Comparison of ENCODE assay signal across 9 cellular contexts in genomic region chr17:7136266-7136877, GRCh38. TPM values are rescaled to one million over a fixed set of nuclear protein-coding genes. Genes with fewer than 3 reads are reported as not detected.
DNase-seq lines count a peak whose midpoint lies in the region; ATAC-seq, FAIRE-seq and TF ChIP-seq lines count a peak whose summit lies in the region.
"Had no signal": no experiment of that assay in that cellular context is flagged by ENCODE, and none has a peak within 500 bp of the region (broad histone marks: within the 10 kb centered on the region; RNA-seq: fewer than 3 reads in every experiment).

No MANE protein-coding gene starts in this region.

- no peak overlapping the region for H3K4me3 Mint-ChIP-seq in T-helper 17 cell
- no peak overlapping the region for H3K4me3 Mint-ChIP-seq in stimulated activated memory B cell treated with anti-CD40 and anti-IgM and Interleukin-4, amounts not matched to agents 10 μg/mL and 1 μg/mL and 100 μg/mL, for 72 hours

- H4K20me1 ChIP-seq in hepatocyte (ENCODE audit: insufficient read depth, poor library complexity, severe bottlenecking) = no peaks in the 10 kb centered on the region

- no peaks in the 10 kb centered on the region for H3K9me2 ChIP-seq in hepatocyte (replicated peaks; ENCODE audit: insufficient read depth)

- H3K4me2 ChIP-seq in hepatocyte = peak overlapping the region; percentile 66

- H3K27ac Mint-ChIP-seq in T-helper 17 cell = no peak overlapping the region
- no peak overlapping the region for H3K27ac Mint-ChIP-seq in stimulated activated memory B cell treated with anti-CD40 and anti-IgM and Interleukin-4, amounts not matched to agents 10 μg/mL and 1 μg/mL and 100 μg/mL, for 72 hours

- H3K4me3 ChIP-seq in ascending aorta (no peak overlapping the region), hepatocyte (no peak overlapping the region), small intestine (ENCODE audit: low read depth in 1 of 2, low read length in 2 of 2) (no peak overlapping the region)

- DNase-seq in EL (peak; percentile 62), NCI-H1048 (lab: John Stamatoyannopoulos, UW) (peak; percentile 49), T-helper 17 cell (peak; percentile 60 to 73 (median 67)), ascending aorta (ENCODE audit: low spot score in 2 of 2) (peak in 1 of 2 donors; percentile 80), hepatocyte (ENCODE audit: low spot score) (peak; percentile 91), small intestine (peak; percentile 67), HuH-7 (ENCODE audit: low spot score) (no peak)

- intact Hi-C loops in ascending aorta (cut with DNase I) = loop anchor here (2.0 kb wide), 2 partner anchors 84 to 92 kb away; partner anchors contain the start of gene SLC16A11

- peak; percentile 33 for FAIRE-seq in small intestine (lab: Jason Lieb, UNC)

- H3K27me3 ChIP-seq in ascending aorta (no peaks in the 10 kb centered on the region), hepatocyte (no peaks in the 10 kb centered on the region), small intestine (ENCODE audit: control insufficient read depth in 2 of 2, insufficient read depth in 2 of 2, low read length in 2 of 2) (no peaks in the 10 kb centered on the region)

- no peak for ATAC-seq in T-helper 17 cell
- ATAC-seq in stimulated activated memory B cell treated with anti-CD40 and anti-IgM and Interleukin-4, amounts not matched to agents 10 μg/mL and 1 μg/mL and 100 μg/mL, for 72 hours = no peak

- no peaks in the 10 kb centered on the region for H3K9me3 Mint-ChIP-seq in stimulated activated memory B cell treated with anti-CD40 and anti-IgM and Interleukin-4, amounts not matched to agents 10 μg/mL and 1 μg/mL and 100 μg/mL, for 72 hours

- H3K27me3 Mint-ChIP-seq in T-helper 17 cell = peaks cover 2% of the 10 kb centered on the region
- peaks cover 35% of the 10 kb centered on the region for H3K27me3 Mint-ChIP-seq in stimulated activated memory B cell treated with anti-CD40 and anti-IgM and Interleukin-4, amounts not matched to agents 10 μg/mL and 1 μg/mL and 100 μg/mL, for 72 hours

- WGBS in hepatocyte (ENCODE audit: low lambda C conversion rate, missing lambda C conversion rate) = 31% methylated on average over 9 of the region's 9 CpGs
- 18 to 24% (median 22%) methylated on average over 9 of the region's 9 CpGs for WGBS in small intestine, 3 donors

- TF ChIP-seq CTCF in ascending aorta (IDR thresholded peaks at IDR 0.05) (peak; percentile 75 to 88 (median 78)), hepatocyte (IDR thresholded peaks at IDR 0.05; ENCODE audit: poor library complexity) (peak; percentile 98)

- H3K27ac ChIP-seq in ascending aorta (no peak overlapping the region), hepatocyte (no peak overlapping the region), small intestine (ENCODE audit: low read depth in 1 of 2, low read length in 1 of 2) (no peak overlapping the region)

- H3K36me3 Mint-ChIP-seq in T-helper 17 cell (ENCODE audit: low read depth) = no peaks in the 10 kb centered on the region
- H3K36me3 Mint-ChIP-seq in stimulated activated memory B cell treated with anti-CD40 and anti-IgM and Interleukin-4, amounts not matched to agents 10 μg/mL and 1 μg/mL and 100 μg/mL, for 72 hours = no peaks in the 10 kb centered on the region

- H3K4me1 Mint-ChIP-seq in T-helper 17 cell = peaks cover 14% of the 10 kb centered on the region
- H3K4me1 Mint-ChIP-seq in stimulated activated memory B cell treated with anti-CD40 and anti-IgM and Interleukin-4, amounts not matched to agents 10 μg/mL and 1 μg/mL and 100 μg/mL, for 72 hours = peaks cover 24% of the 10 kb centered on the region

- H3K4me1 ChIP-seq in ascending aorta = no peaks in the 10 kb centered on the region
- H3K4me1 ChIP-seq in hepatocyte (ENCODE audit: insufficient read depth) = peaks cover 8% of the 10 kb centered on the region
- no peaks in the 10 kb centered on the region for H3K4me1 ChIP-seq in small intestine (ENCODE audit: control insufficient read depth in 2 of 2, insufficient read depth in 1 of 2, low read depth in 1 of 2, low read length in 1 of 2)

- no peaks in the 10 kb centered on the region for H3K79me2 ChIP-seq in hepatocyte

- H3K36me3 ChIP-seq in ascending aorta (no peaks in the 10 kb centered on the region), hepatocyte (replicated peaks; ENCODE audit: insufficient read depth, low read depth) (no peaks in the 10 kb centered on the region), small intestine (ENCODE audit: control insufficient read depth in 2 of 2, insufficient read depth in 2 of 2, low read length in 2 of 2) (no peaks in the 10 kb centered on the region)

- H3K9me3 ChIP-seq in T-helper 17 cell (ENCODE audit: control insufficient read depth, low read length, poor library complexity, severe bottlenecking) (no peaks in the 10 kb centered on the region), ascending aorta (no peaks in the 10 kb centered on the region), hepatocyte (ENCODE audit: low read depth) (no peaks in the 10 kb centered on the region), small intestine (ENCODE audit: control insufficient read depth, low read depth) (no peaks in the 10 kb centered on the region)

- H2AFZ ChIP-seq in hepatocyte = no peak overlapping the region

RNA-seq across cellular contexts. Expression of gene ASGR2, which starts 21.8 kb away (rescaled TPM):
- total RNA-seq in T-helper 17 cell = under 1 TPM; 0.67 to 0.78 TPM
- total RNA-seq in ascending aorta = not detected
- 53.5 and 65.5 TPM in 2 replicates for total RNA-seq in hepatocyte
- 68.2 and 90.6 TPM in 2 replicates for polyA plus RNA-seq in hepatocyte
- polyA plus RNA-seq in small intestine = under 1 TPM in 1 of 3 donors, not detected in 2; 0.81 TPM
- total RNA-seq: glomerular endothelial cell had no signal

RNA-seq across cellular contexts. Expression of gene ASGR1, which starts 42.8 kb away (rescaled TPM):
- under 1 TPM; 0.42 to 0.92 TPM for total RNA-seq in T-helper 17 cell
- total RNA-seq in ascending aorta = 3.9 TPM
- total RNA-seq in hepatocyte = 59.6 and 74.0 TPM in 2 replicates
- 113 and 140 TPM in 2 replicates for polyA plus RNA-seq in hepatocyte
- 1 to 10 TPM; 1.9 to 2.7 (median 2.7) TPM for polyA plus RNA-seq in small intestine

RNA-seq across cellular contexts. Expression of gene CLEC10A, which starts 56.3 kb away (rescaled TPM):
- total RNA-seq in T-helper 17 cell (1 to 10 TPM in 1 of 2 donors, under 1 TPM in 1; 0.40 to 7.1 TPM), ascending aorta (29.8 TPM), hepatocyte (0.24 and 0.37 TPM in 2 replicates)
- polyA plus RNA-seq in hepatocyte (0.17 and 0.21 TPM in 2 replicates), small intestine (10 to 100 TPM in 2 of 3 donors, under 1 TPM in 1; 0.45 to 14.6 (median 11.6) TPM)
- total RNA-seq: glomerular endothelial cell had no signal

Comparison
In these comparisons a context has a peak if more than half of its experiments do, and no peak if none do; other contexts are left out.
1. RNA of gene ASGR2, which starts 21.8 kb away (total RNA-seq): 53.5 to 65.5 TPM in hepatocyte; 0.67 to 0.78 TPM in T-helper 17 cell and not detected in ascending aorta (single experiment); every median in the first group is over 10 times any median in the second.
2. RNA of gene ASGR1, which starts 42.8 kb away (total RNA-seq): 59.6 to 74.0 TPM in hepatocyte; 3.9 TPM in ascending aorta (single experiment) and 0.42 to 0.92 TPM in T-helper 17 cell; every median in the first group is over 10 times any median in the second.